In the genomic region with DNA sequence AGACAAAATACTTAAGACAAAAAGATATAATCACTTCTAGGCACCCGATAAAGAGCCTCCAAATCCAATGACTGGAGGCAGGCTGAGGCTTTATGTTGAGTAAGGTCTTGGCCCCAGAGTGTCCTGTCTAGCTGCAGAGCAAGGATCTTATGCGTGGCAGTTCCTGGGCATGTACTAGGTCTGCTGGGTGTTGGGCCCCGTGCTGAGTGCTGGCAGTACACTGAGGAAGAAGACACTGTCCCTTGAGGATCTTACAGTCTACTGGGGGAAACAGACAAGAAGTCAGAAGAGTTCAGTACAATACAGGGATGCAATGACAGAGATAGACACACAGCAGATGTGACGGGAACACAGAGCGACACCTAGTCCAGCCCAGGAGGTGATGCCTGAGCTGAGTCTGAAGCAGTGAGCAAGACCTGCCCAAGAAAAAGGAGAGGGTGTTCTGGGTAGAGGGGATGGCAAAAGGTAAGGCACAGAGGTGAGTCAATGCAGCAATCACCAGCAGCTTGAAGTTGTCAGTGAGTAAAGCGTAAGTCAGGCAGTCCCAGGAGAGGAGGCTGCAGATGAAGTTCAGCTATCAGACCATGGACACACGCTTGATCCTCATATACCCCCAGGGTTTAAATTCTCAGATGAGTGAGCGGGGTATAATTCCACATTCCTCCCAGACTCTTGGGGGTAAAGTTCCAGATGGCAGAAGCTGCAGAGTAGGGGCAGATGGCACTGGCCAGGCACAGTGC, we compare ENCODE assay signal across 13 cellular contexts. TPM values are rescaled to one million over a fixed set of nuclear protein-coding genes. Genes with fewer than 3 reads are reported as not detected.
A peak's percentile ranks its signal among the peaks of the same experiment; 100 is the strongest.
DNase-seq lines count a peak whose midpoint lies in the region; ATAC-seq and TF ChIP-seq lines count a peak whose summit lies in the region.
"Had no signal": no experiment of that assay in that cellular context is flagged by ENCODE, and none has a peak within 500 bp of the region (broad histone marks: within the 10 kb centered on the region; RNA-seq: fewer than 3 reads in every experiment).

No MANE protein-coding gene starts in this region.

- TF ChIP-seq CTCF in SK-N-SH (IDR thresholded peaks at IDR 0.05) (no peak), Panc1 (IDR thresholded peaks at IDR 0.05) (no peak), foreskin keratinocyte (conservative IDR thresholded peaks at IDR 0.05) (no peak)

- peaks cover 90% of the 10 kb centered on the region for H3K79me2 ChIP-seq in SK-N-SH (ENCODE audit: insufficient read depth)

- no peak for DNase-seq in SK-N-SH
- no peak for DNase-seq in Panc1 (ENCODE audit: low read depth, low spot score)
- peak in 1 of 2 donors; percentile 59 for DNase-seq in foreskin keratinocyte
- no peak for DNase-seq in stimulated activated effector memory CD8-positive, alpha-beta T cell treated with anti-CD3 and anti-CD28 coated beads, Interleukin-12 subunit alpha, Interleukin-12 subunit beta, amount 100 ng/mL, for 72 hours (ENCODE audit: low spot score in 2 of 2)
- DNase-seq in COLO668 (lab: John Stamatoyannopoulos, UW; ENCODE audit: unreplicated experiment): no peak
- DNase-seq in NCI-H187 (lab: John Stamatoyannopoulos, UW): no peak
- DNase-seq in 8988T: no peak
- DNase-seq: left colon; NCI-H774; stimulated activated CD4-positive, alpha-beta T cell treated with anti-CD3 and anti-CD28 coated beads, Interleukin-2, amount 100 ng/mL, for 24 hours had no signal

- CTCF ChIA-PET in SK-N-SH (lab: Yijun Ruan, JAX) (interaction anchor here (1.0 to 2.5 kb wide), 6 partner anchors 13 to 87 kb away, joined by 3 to 10 read pairs (median 4); no protein-coding TSS in a partner anchor), Panc1 (lab: Charles Lee) (interaction anchor here (0.6 kb wide), 1 partner anchor 345 kb away, joined by 3 read pairs; no protein-coding TSS in a partner anchor)

- H3K4me1 Mint-ChIP-seq in stimulated activated effector memory CD8-positive, alpha-beta T cell treated with anti-CD3 and anti-CD28 coated beads, Interleukin-12 subunit alpha, Interleukin-12 subunit beta, amount 100 ng/mL, for 72 hours: peaks cover 76% of the 10 kb centered on the region

- no peak overlapping the region for H3K9ac ChIP-seq in SK-N-SH

- no peak for TF ChIP-seq EP300 in SK-N-SH (IDR thresholded peaks at IDR 0.05; ENCODE audit: borderline replicate concordance in 1 of 2, low read depth in 1 of 2, low read length in 1 of 2)

- no peaks in the 10 kb centered on the region for H3K27me3 ChIP-seq in SK-N-SH (ENCODE audit: insufficient read depth)
- H3K27me3 ChIP-seq in Panc1 (ENCODE audit: control insufficient read depth, insufficient read depth, low read length): no peaks in the 10 kb centered on the region
- no peaks in the 10 kb centered on the region for H3K27me3 ChIP-seq in foreskin keratinocyte

- H3K9me2 ChIP-seq in SK-N-SH: no peaks in the 10 kb centered on the region

- H3K27ac ChIP-seq in SK-N-SH (ENCODE audit: low read depth in 2 of 2, low read length in 1 of 2): peak overlapping the region; percentile 66 to 95
- H3K27ac ChIP-seq in Panc1 (ENCODE audit: low read length): peak overlapping the region; percentile 93
- H3K27ac ChIP-seq in foreskin keratinocyte: no peak overlapping the region

- H3K36me3 ChIP-seq in SK-N-SH (replicated peaks in 1 of 2; ENCODE audit: control insufficient read depth in 1 of 2, insufficient read depth in 2 of 2, low read length in 1 of 2): peaks cover 0 to 24% of the 10 kb centered on the region in 2 experiments
- no peaks in the 10 kb centered on the region for H3K36me3 ChIP-seq in Panc1 (ENCODE audit: control insufficient read depth, insufficient read depth, low read length)

- H3K4me3 Mint-ChIP-seq in stimulated activated effector memory CD8-positive, alpha-beta T cell treated with anti-CD3 and anti-CD28 coated beads, Interleukin-12 subunit alpha, Interleukin-12 subunit beta, amount 100 ng/mL, for 72 hours: no peak overlapping the region

- H3K36me3 Mint-ChIP-seq in stimulated activated effector memory CD8-positive, alpha-beta T cell treated with anti-CD3 and anti-CD28 coated beads, Interleukin-12 subunit alpha, Interleukin-12 subunit beta, amount 100 ng/mL, for 72 hours: peaks cover 96% of the 10 kb centered on the region

- peaks cover 50% of the 10 kb centered on the region for H4K20me1 ChIP-seq in SK-N-SH (ENCODE audit: insufficient read depth)

- H3K4me1 ChIP-seq in SK-N-SH (ENCODE audit: control insufficient read depth in 1 of 2, insufficient read depth in 2 of 2, low read depth in 1 of 2, low read length in 1 of 2) (peaks cover 52 to 58% of the 10 kb centered on the region in 2 experiments), Panc1 (ENCODE audit: control insufficient read depth, insufficient read depth, low read length) (peaks cover 93% of the 10 kb centered on the region), foreskin keratinocyte (peaks cover 46% of the 10 kb centered on the region)

- intact Hi-C loops in Panc1 (cut with micrococcal nuclease; ENCODE audit: unreplicated experiment): no loop called here

- H3K4me2 ChIP-seq in SK-N-SH: no peak overlapping the region

- BruUV-seq in Panc1 (replicated peaks; lab: Mats Ljungman, UMichigan): no TSS peak

- peaks cover 54% of the 10 kb centered on the region for H3F3A ChIP-seq in SK-N-SH (replicated peaks; ENCODE audit: insufficient read depth)

- H3K27ac Mint-ChIP-seq in stimulated activated effector memory CD8-positive, alpha-beta T cell treated with anti-CD3 and anti-CD28 coated beads, Interleukin-12 subunit alpha, Interleukin-12 subunit beta, amount 100 ng/mL, for 72 hours: peak overlapping the region; percentile 68

- ATAC-seq in SK-N-SH treated with all-trans-retinoic acid at 6 μM for 48 hours (no peak), Panc1 (peak; percentile 11; the same call in 1 of the 2 replicates), foreskin keratinocyte (peak; percentile 69)
- ATAC-seq in stimulated activated effector memory CD8-positive, alpha-beta T cell treated with anti-CD3 and anti-CD28 coated beads, Interleukin-12 subunit alpha, Interleukin-12 subunit beta, amount 100 ng/mL, for 72 hours: peak; percentile 50
- ATAC-seq: left colon had no signal

- H3K9me3 ChIP-seq in SK-N-SH (no peaks in the 10 kb centered on the region), Panc1 (ENCODE audit: control insufficient read depth, insufficient read depth, low read depth, low read length) (no peaks in the 10 kb centered on the region)

- H3K9me3 Mint-ChIP-seq in stimulated activated effector memory CD8-positive, alpha-beta T cell treated with anti-CD3 and anti-CD28 coated beads, Interleukin-12 subunit alpha, Interleukin-12 subunit beta, amount 100 ng/mL, for 72 hours: no peaks in the 10 kb centered on the region

- in situ Hi-C loops in Panc1 (cut with HindIII; ENCODE audit: low pct_unique_long_range_greater_than_20kb, low sequenced_read_pairs): no loop called here

- H2AFZ ChIP-seq in SK-N-SH (ENCODE audit: low read depth): no peak overlapping the region

- no peak for TF ChIP-seq RAD21 in SK-N-SH (IDR thresholded peaks at IDR 0.05; ENCODE audit: low read length)

- H3K4me3 ChIP-seq in SK-N-SH (ENCODE audit: low read depth in 2 of 2, low read length in 1 of 2) (no peak overlapping the region), Panc1 (ENCODE audit: low read depth in 2 of 2, low read length in 2 of 2) (no peak overlapping the region)

- POLR2A ChIA-PET in SK-N-SH (lab: Yijun Ruan, JAX) (interaction anchor here (0.7 to 2.0 kb wide), 3 partner anchors 14 to 150 kb away, joined by 3 to 6 read pairs (median 3); a partner anchor contains a TSS), Panc1 (lab: Charles Lee) (no interaction called here)

- WGBS in SK-N-SH (ENCODE audit: low lambda C conversion rate): 89% methylated on average over 8 of the region's 8 CpGs

TF ChIP-seq in SK-N-SH, 30 proteins besides CTCF, POLR2A, EP300 and RAD21:
- TF ChIP-seq, protein P1, sequence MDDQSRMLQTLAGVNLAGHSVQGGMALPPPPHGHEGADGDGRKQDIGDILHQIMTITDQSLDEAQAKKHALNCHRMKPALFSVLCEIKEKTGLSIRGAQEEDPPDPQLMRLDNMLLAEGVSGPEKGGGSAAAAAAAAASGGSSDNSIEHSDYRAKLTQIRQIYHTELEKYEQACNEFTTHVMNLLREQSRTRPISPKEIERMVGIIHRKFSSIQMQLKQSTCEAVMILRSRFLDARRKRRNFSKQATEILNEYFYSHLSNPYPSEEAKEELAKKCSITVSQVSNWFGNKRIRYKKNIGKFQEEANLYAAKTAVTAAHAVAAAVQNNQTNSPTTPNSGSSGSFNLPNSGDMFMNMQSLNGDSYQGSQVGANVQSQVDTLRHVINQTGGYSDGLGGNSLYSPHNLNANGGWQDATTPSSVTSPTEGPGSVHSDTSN (IDR thresholded peaks at IDR 0.05): no peak
- TF ChIP-seq FOXJ3 (CRISPR knock-in tag; IDR thresholded peaks at IDR 0.05): 0 out of 2 replicates have a peak, but pooled peaks have one; percentile 34

TF ChIP-seq in SK-N-SH treated with all-trans-retinoic acid at 6 μM for 48 hours, 23 proteins besides CTCF, POLR2A, EP300 and RAD21 (continues in another document):
- TF ChIP-seq ZNF70 (CRISPR knock-in tag; IDR thresholded peaks at IDR 0.05) (no peak), CSDC2 (CRISPR knock-in tag; IDR thresholded peaks at IDR 0.05) (no peak), ARNTL (CRISPR knock-in tag; IDR thresholded peaks at IDR 0.05; ENCODE audit: borderline replicate concordance, low read depth) (no peak)
- TF ChIP-seq, protein P2, sequence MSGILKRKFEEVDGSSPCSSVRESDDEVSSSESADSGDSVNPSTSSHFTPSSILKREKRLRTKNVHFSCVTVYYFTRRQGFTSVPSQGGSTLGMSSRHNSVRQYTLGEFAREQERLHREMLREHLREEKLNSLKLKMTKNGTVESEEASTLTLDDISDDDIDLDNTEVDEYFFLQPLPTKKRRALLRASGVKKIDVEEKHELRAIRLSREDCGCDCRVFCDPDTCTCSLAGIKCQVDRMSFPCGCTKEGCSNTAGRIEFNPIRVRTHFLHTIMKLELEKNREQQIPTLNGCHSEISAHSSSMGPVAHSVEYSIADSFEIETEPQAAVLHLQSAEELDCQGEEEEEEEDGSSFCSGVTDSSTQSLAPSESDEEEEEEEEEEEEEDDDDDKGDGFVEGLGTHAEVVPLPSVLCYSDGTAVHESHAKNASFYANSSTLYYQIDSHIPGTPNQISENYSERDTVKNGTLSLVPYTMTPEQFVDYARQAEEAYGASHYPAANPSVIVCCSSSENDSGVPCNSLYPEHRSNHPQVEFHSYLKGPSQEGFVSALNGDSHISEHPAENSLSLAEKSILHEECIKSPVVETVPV (CRISPR knock-in tag; IDR thresholded peaks at IDR 0.05): no peak

RNA-seq across cellular contexts. Expression of a gene that starts 18.1 kb away (rescaled TPM):
- polyA plus RNA-seq in SK-N-SH (2012; rRNA removed): 11.9 and 13.7 TPM in 2 replicates
- 4.4 and 7.2 TPM in 2 replicates for polyA plus RNA-seq in SK-N-SH (2012; cell fraction: cytosol; rRNA removed)
- 51.1 and 59.6 TPM in 2 replicates for polyA plus RNA-seq in SK-N-SH (2012; cell fraction: nucleus; rRNA removed)
- 80.8 TPM for total RNA-seq in Panc1 (2021; ENCODE audit: unreplicated experiment)
- polyA plus RNA-seq in Panc1 (2012; ENCODE audit: insufficient read length): 60.3 TPM
- total RNA-seq in foreskin keratinocyte: 4.5 and 6.4 TPM in 2 replicates
- polyA plus RNA-seq in foreskin keratinocyte: 4.8 and 7.1 TPM in 2 replicates

RNA-seq across cellular contexts. Expression of a gene that starts 36.8 kb away (rescaled TPM):
- 0.08 TPM in 1 of 2 replicates, not detected in the other for polyA plus RNA-seq in SK-N-SH (2012; rRNA removed)
- not detected in 2 replicates for polyA plus RNA-seq in SK-N-SH (2012; cell fraction: cytosol; rRNA removed)
- polyA plus RNA-seq in SK-N-SH (2012; cell fraction: nucleus; rRNA removed): 0.10 TPM in 1 of 2 replicates, not detected in the other
- 0.26 TPM for total RNA-seq in Panc1 (2021; ENCODE audit: unreplicated experiment)
- polyA plus RNA-seq in Panc1 (2012; ENCODE audit: insufficient read length): 0.17 TPM
- not detected in 2 replicates for total RNA-seq in foreskin keratinocyte
- polyA plus RNA-seq in foreskin keratinocyte: not detected in 2 replicates
- total RNA-seq: H1, HT1080, left colon had no signal

Comparison
In these comparisons a context has a peak if more than half of its experiments do, and no peak if none do; other contexts are left out.
1. RNA of a gene that starts 18.1 kb away (total RNA-seq): 80.8 TPM in Panc1 (single experiment); 4.5 to 6.4 TPM in foreskin keratinocyte; every median in the first group is over 10 times any median in the second.